ENCODE assay signal across 8 cellular contexts in genomic region chr18:45664824-45665763, GRCh38. TPM values are rescaled to one million over a fixed set of nuclear protein-coding genes. Genes with fewer than 3 reads are reported as not detected.
A peak's percentile ranks its signal among the peaks of the same experiment; 100 is the strongest.
DNase-seq lines count a peak whose midpoint lies in the region; ATAC-seq and TF ChIP-seq lines count a peak whose summit lies in the region.

No MANE protein-coding gene starts in this region.

- H3K4me1 ChIP-seq in breast epithelium = no peaks in the 10 kb centered on the region

- TF ChIP-seq POLR2A in breast epithelium (IDR thresholded peaks at IDR 0.05) = no peak

- intact Hi-C loops in breast epithelium (cut with DNase I; ENCODE audit: low total_unique reads) = no loop called here

- no peak overlapping the region for H3K4me3 ChIP-seq in GM06990 (replicated peaks; ENCODE audit: low read depth, low read length)
- no peak overlapping the region for H3K4me3 ChIP-seq in WERI-Rb-1 (ENCODE audit: low read depth, low read length)
- H3K4me3 ChIP-seq in breast epithelium = no peak overlapping the region

- H3K9me3 ChIP-seq in WERI-Rb-1 (ENCODE audit: severe bottlenecking) (no peaks in the 10 kb centered on the region), breast epithelium (no peaks in the 10 kb centered on the region)

- TF ChIP-seq CTCF in GM06990 (IDR thresholded peaks at IDR 0.05; ENCODE audit: insufficient read depth, low read length, poor library complexity, severe bottlenecking) (peak; percentile 84), WERI-Rb-1 (IDR thresholded peaks at IDR 0.05; ENCODE audit: low read depth, low read length) (peak; percentile 83), breast epithelium (IDR thresholded peaks at IDR 0.05) (peak; percentile 68 to 94 (median 83))

- H3K27ac ChIP-seq in WERI-Rb-1 (no peak overlapping the region), breast epithelium (no peak overlapping the region)

- H3K27me3 ChIP-seq in GM06990 (replicated peaks; ENCODE audit: control insufficient read depth, insufficient read depth, low read length) (no peaks in the 10 kb centered on the region), WERI-Rb-1 (ENCODE audit: insufficient read depth, low read depth, severe bottlenecking) (peaks cover 49% of the 10 kb centered on the region), breast epithelium (no peaks in the 10 kb centered on the region)

- no peaks in the 10 kb centered on the region for H3K36me3 ChIP-seq in GM06990 (ENCODE audit: control insufficient read depth, insufficient read depth, low read length)
- H3K36me3 ChIP-seq in WERI-Rb-1 = no peaks in the 10 kb centered on the region
- no peaks in the 10 kb centered on the region for H3K36me3 ChIP-seq in breast epithelium

- DNase-seq in GM06990 (ENCODE audit: extremely low read depth, insufficient read length) (no peak), NCI-H1930 (lab: John Stamatoyannopoulos, UW) (peak; percentile 31 to 47), WERI-Rb-1 (peak; percentile 66), breast epithelium (ENCODE audit: low spot score in 2 of 2) (peak in 1 of 2 donors; percentile 31), islet precursor cell (peak; percentile 82)
- DNase-seq in stimulated activated CD4-positive, alpha-beta T cell treated with anti-CD3 and anti-CD28 coated beads, Interleukin-1b, Interleukin-23, amount 100 ng/mL, for 4 hours (ENCODE audit: low read depth in 2 of 2) = peak; percentile 32 to 64

- ATAC-seq in HG02642 (IDR thresholded peaks at IDR 0.05; ENCODE audit: poor library complexity, unreplicated experiment) (peak; percentile 62), GM19452 (IDR thresholded peaks at IDR 0.05; ENCODE audit: unreplicated experiment) (no peak)

RNA-seq across cellular contexts. Expression of gene SLC14A2, which starts 49.8 kb away (rescaled TPM):
- 1 to 10 TPM in 1 of 3 donors, not detected in 2; 2.1 TPM for total RNA-seq in breast epithelium

RNA-seq across cellular contexts. Expression of gene SLC14A1, which starts 58.9 kb away (rescaled TPM):
- total RNA-seq in breast epithelium = 1 to 10 TPM in 2 of 3 donors, under 1 TPM in 1; 0.64 to 2.6 (median 2.3) TPM
